ENCODE assay signal across 15 cellular contexts in genomic region chr4:184410748-184411147, GRCh38.
DNase-seq lines count a peak whose midpoint lies in the region; ATAC-seq and TF ChIP-seq lines count a peak whose summit lies in the region.
"Had no signal": no experiment of that assay in that cellular context is flagged by ENCODE, and none has a peak within 500 bp of the region (broad histone marks: within the 10 kb centered on the region; RNA-seq: fewer than 3 reads in every experiment).

No MANE protein-coding gene starts in this region.

- POLR2A ChIA-PET in activated naive CD8-positive, alpha-beta T cell treated with anti-CD3 and anti-CD28 coated beads, Interleukin-2, amount 10 ng/mL, durations not matched to agents 7 days and 5 days (lab: Charles Lee), result interaction anchor here (0.7 to 1.9 kb wide), 2 partner anchors 10 to 73 kb away, joined by 3 to 12 read pairs; no protein-coding TSS in a partner anchor

- H3K4me1 Mint-ChIP-seq in activated T-cell treated with anti-CD3 and anti-CD28 coated beads, Interleukin-2, amount 50 U/mL, for 24 hours (ENCODE audit: low read depth), result peaks cover 73% of the 10 kb centered on the region
- peaks cover 70% of the 10 kb centered on the region for H3K4me1 Mint-ChIP-seq in activated T-cell treated with anti-CD3 and anti-CD28 coated beads, Interleukin-2, amount 50 U/mL, for 4 hours (ENCODE audit: low read depth)
- H3K4me1 Mint-ChIP-seq in IgD-negative memory B cell, result peaks cover 22 to 55% (median 37%) of the 10 kb centered on the region in 3 donors
- peaks cover 46% of the 10 kb centered on the region for H3K4me1 Mint-ChIP-seq in activated naive CD8-positive, alpha-beta T cell treated with anti-CD3 and anti-CD28 coated beads, Interleukin-2, amount 10 ng/mL, durations not matched to agents 7 days and 5 days

- peaks cover 95% of the 10 kb centered on the region for H3K36me3 Mint-ChIP-seq in activated T-cell treated with anti-CD3 and anti-CD28 coated beads, Interleukin-2, amount 50 U/mL, for 24 hours (ENCODE audit: low read depth)
- H3K36me3 Mint-ChIP-seq in activated T-cell treated with anti-CD3 and anti-CD28 coated beads, Interleukin-2, amount 50 U/mL, for 4 hours (ENCODE audit: insufficient read depth), result peaks cover 51% of the 10 kb centered on the region
- no peaks in the 10 kb centered on the region for H3K36me3 Mint-ChIP-seq in IgD-negative memory B cell
- H3K36me3 Mint-ChIP-seq in activated naive CD8-positive, alpha-beta T cell treated with anti-CD3 and anti-CD28 coated beads, Interleukin-2, amount 10 ng/mL, durations not matched to agents 7 days and 5 days, result peaks cover 57% of the 10 kb centered on the region

- no peaks in the 10 kb centered on the region for H3K9me3 ChIP-seq in gastrocnemius medialis
- H3K9me3 ChIP-seq: A549, mucosa of descending colon had no signal

- intact Hi-C loops in gastrocnemius medialis (cut with DNase I; ENCODE audit: low total_unique reads), result no loop called here

- no peaks in the 10 kb centered on the region for H3K27me3 Mint-ChIP-seq in activated T-cell treated with anti-CD3 and anti-CD28 coated beads, Interleukin-2, amount 50 U/mL, for 24 hours
- no peaks in the 10 kb centered on the region for H3K27me3 Mint-ChIP-seq in activated T-cell treated with anti-CD3 and anti-CD28 coated beads, Interleukin-2, amount 50 U/mL, for 4 hours (ENCODE audit: low read depth)
- no peaks in the 10 kb centered on the region for H3K27me3 Mint-ChIP-seq in IgD-negative memory B cell
- H3K27me3 Mint-ChIP-seq in activated naive CD8-positive, alpha-beta T cell treated with anti-CD3 and anti-CD28 coated beads, Interleukin-2, amount 10 ng/mL, durations not matched to agents 7 days and 5 days, result no peaks in the 10 kb centered on the region

- TF ChIP-seq CTCF in gastrocnemius medialis (IDR thresholded peaks at IDR 0.05 in 4 of 5, conservative IDR thresholded peaks at IDR 0.05 in 1 of 5), result no peak

- no peaks in the 10 kb centered on the region for H3K27me3 ChIP-seq in gastrocnemius medialis

- ATAC-seq in activated T-cell treated with anti-CD3 and anti-CD28 coated beads, Interleukin-2, amount 50 U/mL, for 4 hours, result no peak
- no peak for ATAC-seq in activated naive CD8-positive, alpha-beta T cell treated with anti-CD3 and anti-CD28 coated beads, Interleukin-2, amount 10 ng/mL, durations not matched to agents 7 days and 5 days (ENCODE audit: low read depth)
- ATAC-seq in gastrocnemius medialis, result peak; percentile 22 to 53
- no peak for ATAC-seq in GM18907 (IDR thresholded peaks at IDR 0.05; ENCODE audit: unreplicated experiment)
- ATAC-seq: A549, mucosa of descending colon had no signal

- H3K4me3 ChIP-seq in gastrocnemius medialis, result no peak overlapping the region
- H3K4me3 ChIP-seq: A549, coronary artery, mucosa of descending colon had no signal

- TF ChIP-seq POLR2A in gastrocnemius medialis (IDR thresholded peaks at IDR 0.05), result no peak

- H3K9me3 Mint-ChIP-seq in activated T-cell treated with anti-CD3 and anti-CD28 coated beads, Interleukin-2, amount 50 U/mL, for 24 hours, result no peaks in the 10 kb centered on the region
- H3K9me3 Mint-ChIP-seq in activated T-cell treated with anti-CD3 and anti-CD28 coated beads, Interleukin-2, amount 50 U/mL, for 4 hours, result no peaks in the 10 kb centered on the region
- H3K9me3 Mint-ChIP-seq in IgD-negative memory B cell, result no peaks in the 10 kb centered on the region
- H3K9me3 Mint-ChIP-seq in activated naive CD8-positive, alpha-beta T cell treated with anti-CD3 and anti-CD28 coated beads, Interleukin-2, amount 10 ng/mL, durations not matched to agents 7 days and 5 days, result no peaks in the 10 kb centered on the region

- peak overlapping the region; percentile 60 to 74 (median 66) for H3K27ac ChIP-seq in gastrocnemius medialis
- H3K27ac ChIP-seq: A549, coronary artery had no signal

- peak overlapping the region; percentile 84 for H3K27ac Mint-ChIP-seq in activated T-cell treated with anti-CD3 and anti-CD28 coated beads, Interleukin-2, amount 50 U/mL, for 24 hours
- peak overlapping the region; percentile 13 to 80 (median 70) for H3K27ac Mint-ChIP-seq in IgD-negative memory B cell
- peak overlapping the region; percentile 81 for H3K27ac Mint-ChIP-seq in activated naive CD8-positive, alpha-beta T cell treated with anti-CD3 and anti-CD28 coated beads, Interleukin-2, amount 10 ng/mL, durations not matched to agents 7 days and 5 days

- H3K36me3 ChIP-seq in gastrocnemius medialis, result peaks cover 0 to 36% of the 10 kb centered on the region in 2 donors

- in situ Hi-C loops in gastrocnemius medialis (cut with MboI; ENCODE audit: low sequenced_read_pairs in 4 of 4), result no loop called here

- DNase-seq in activated T-cell treated with anti-CD3 and anti-CD28 coated beads, Interleukin-2, amount 50 U/mL, for 24 hours, result no peak
- no peak for DNase-seq in activated T-cell treated with anti-CD3 and anti-CD28 coated beads, Interleukin-2, amount 50 U/mL, for 4 hours
- no peak for DNase-seq in activated naive CD8-positive, alpha-beta T cell treated with anti-CD3 and anti-CD28 coated beads, Interleukin-2, amount 10 ng/mL, durations not matched to agents 7 days and 5 days
- DNase-seq in gastrocnemius medialis (no peak), H4 (ENCODE audit: low spot score) (no peak), NOMO-1 treated with DMSO at 0.1 percent for 48 hours (lab: John Stamatoyannopoulos, UW; ENCODE audit: unreplicated experiment) (no peak)
- DNase-seq: C1 segment of cervical spinal cord, mucosa of descending colon, NCI-H1105 treated with DMSO at 0.1 percent for 48 hours, NCI-H2081 treated with DMSO at 0.1 percent for 48 hours, NCI-H510A had no signal

- no peak overlapping the region for H3K4me3 Mint-ChIP-seq in activated T-cell treated with anti-CD3 and anti-CD28 coated beads, Interleukin-2, amount 50 U/mL, for 24 hours
- H3K4me3 Mint-ChIP-seq in activated T-cell treated with anti-CD3 and anti-CD28 coated beads, Interleukin-2, amount 50 U/mL, for 4 hours, result no peak overlapping the region
- H3K4me3 Mint-ChIP-seq in IgD-negative memory B cell, result no peak overlapping the region
- no peak overlapping the region for H3K4me3 Mint-ChIP-seq in activated naive CD8-positive, alpha-beta T cell treated with anti-CD3 and anti-CD28 coated beads, Interleukin-2, amount 10 ng/mL, durations not matched to agents 7 days and 5 days

- H3K4me1 ChIP-seq in gastrocnemius medialis, result peaks cover 20 to 43% of the 10 kb centered on the region in 2 donors
- H3K4me1 ChIP-seq: A549 had no signal

Comparison
In these comparisons a context has a peak if more than half of its experiments do, and no peak if none do; other contexts are left out.
1. ATAC-seq: peak in gastrocnemius medialis (2 of 2); none in activated T-cell treated with anti-CD3 and anti-CD28 coated beads, Interleukin-2, amount 50 U/mL, for 4 hours (0 of 2), activated naive CD8-positive, alpha-beta T cell treated with anti-CD3 and anti-CD28 coated beads, Interleukin-2, amount 10 ng/mL, durations not matched to agents 7 days and 5 days (single experiment) and GM18907 (single experiment).
2. Peak in every context shown above with its lines, with median percentiles within 50 percentile points of each other: H3K27ac Mint-ChIP-seq.